In genomic region chr4:3114377-3114776, GRCh38 we compare ENCODE assay signal across 21 cellular contexts. TPM values are rescaled to one million over a fixed set of nuclear protein-coding genes. Genes with fewer than 3 reads are reported as not detected.
DNase-seq lines count a peak whose midpoint lies in the region; ATAC-seq and TF ChIP-seq lines count a peak whose summit lies in the region.
"Had no signal": no experiment of that assay in that cellular context is flagged by ENCODE, and none has a peak within 500 bp of the region (broad histone marks: within the 10 kb centered on the region; RNA-seq: fewer than 3 reads in every experiment).

No MANE protein-coding gene starts in this region.

- no peaks in the 10 kb centered on the region for H3K9me2 ChIP-seq in GM23248 (ENCODE audit: insufficient read depth)
- H3K9me2 ChIP-seq: SK-N-SH had no signal

- 79 to 81% methylated on average over 6 of the region's 6 CpGs for WGBS in GM23248 (ENCODE audit: low coverage in 1 of 2, low lambda C conversion rate in 2 of 2, missing lambda C conversion rate in 2 of 2), 2 experiments
- WGBS in esophagus muscularis mucosa, result 89% methylated on average over 6 of the region's 6 CpGs
- WGBS in psoas muscle, 3 donors, result 92 to 95% (median 94%) methylated on average over 6 of the region's 6 CpGs

- no peaks in the 10 kb centered on the region for H3K9me3 ChIP-seq in GM23248 (ENCODE audit: low read depth)
- no peaks in the 10 kb centered on the region for H3K9me3 ChIP-seq in SJSA1 (replicated peaks)
- H3K9me3 ChIP-seq in esophagus muscularis mucosa, result no peaks in the 10 kb centered on the region
- H3K9me3 ChIP-seq in psoas muscle, result no peaks in the 10 kb centered on the region
- H3K9me3 ChIP-seq: SK-N-SH had no signal

- no peak overlapping the region for H3K4me3 ChIP-seq in GM23248
- H3K4me3 ChIP-seq in SJSA1, result no peak overlapping the region
- H3K4me3 ChIP-seq in esophagus muscularis mucosa, result no peak overlapping the region
- H3K4me3 ChIP-seq in psoas muscle, result peak overlapping the region; percentile 41

- H3K36me3 ChIP-seq in GM23248 (ENCODE audit: low read depth) (peaks cover 20% of the 10 kb centered on the region), SJSA1 (peaks cover 39% of the 10 kb centered on the region), esophagus muscularis mucosa (peaks cover 0 to 62% (median 37%) of the 10 kb centered on the region in 4 donors), psoas muscle (ENCODE audit: insufficient read depth in 1 of 2, low read depth in 1 of 2) (peaks cover 4 to 57% of the 10 kb centered on the region in 2 donors)

- no peaks in the 10 kb centered on the region for H4K20me1 ChIP-seq in GM23248 (ENCODE audit: insufficient read depth)

- no peak for TF ChIP-seq EP300 in esophagus muscularis mucosa (IDR thresholded peaks at IDR 0.05)

- H3K27ac ChIP-seq in GM23248, result peak overlapping the region; percentile 30
- peak overlapping the region; percentile 45 for H3K27ac ChIP-seq in SJSA1
- H3K27ac ChIP-seq in esophagus muscularis mucosa (replicated peaks in 1 of 4), result peak overlapping the region; percentile 65 to 75 (median 73)
- peak overlapping the region; percentile 27 for H3K27ac ChIP-seq in psoas muscle
- H3K27ac ChIP-seq: C4-2B had no signal

- peaks cover 25% of the 10 kb centered on the region for H3K79me2 ChIP-seq in GM23248 (ENCODE audit: insufficient read depth)

- intact Hi-C loops in esophagus muscularis mucosa (cut with DNase I), result no loop called here
- intact Hi-C loops in psoas muscle (cut with DNase I), result no loop called here
- intact Hi-C loops in cardiac septum (cut with DNase I), result no loop called here

- TF ChIP-seq CTCF in esophagus muscularis mucosa (IDR thresholded peaks at IDR 0.05), result no peak
- TF ChIP-seq CTCF in psoas muscle (IDR thresholded peaks at IDR 0.05), result no peak

- H3K4me1 ChIP-seq in GM23248 (ENCODE audit: insufficient read depth) (peaks cover 45% of the 10 kb centered on the region), SJSA1 (replicated peaks) (peaks cover 19% of the 10 kb centered on the region), esophagus muscularis mucosa (peaks cover 43 to 98% (median 84%) of the 10 kb centered on the region in 4 donors), psoas muscle (peaks cover 29% of the 10 kb centered on the region)

- in situ Hi-C loops in GM23248 (cut with MboI), result no loop called here

- H3K4me1 Mint-ChIP-seq in activated T-cell treated with anti-CD3 and anti-CD28 coated beads, Interleukin-2, amount 50 U/mL, for 4 hours (ENCODE audit: low read depth), result no peaks in the 10 kb centered on the region

- no peak overlapping the region for H3K9ac ChIP-seq in GM23248
- H3K9ac ChIP-seq: SK-N-SH had no signal

- H2AFZ ChIP-seq in GM23248, result no peak overlapping the region

- ATAC-seq in psoas muscle, result peak in 1 of 4 donors; percentile 60
- ATAC-seq in activated T-cell treated with anti-CD3 and anti-CD28 coated beads, Interleukin-2, amount 50 U/mL, for 4 hours, result no peak
- ATAC-seq: HepG2 had no signal

- H3K4me3 Mint-ChIP-seq in activated T-cell treated with anti-CD3 and anti-CD28 coated beads, Interleukin-2, amount 50 U/mL, for 4 hours, result no peak overlapping the region

- TF ChIP-seq POLR2A in esophagus muscularis mucosa (IDR thresholded peaks at IDR 0.05; ENCODE audit: low read depth), result no peak

- H3K9me3 Mint-ChIP-seq in activated T-cell treated with anti-CD3 and anti-CD28 coated beads, Interleukin-2, amount 50 U/mL, for 4 hours, result no peaks in the 10 kb centered on the region

- H3K4me2 ChIP-seq in GM23248 (ENCODE audit: unreplicated experiment), result no peak overlapping the region
- H3K4me2 ChIP-seq: SK-N-SH had no signal

- H3K27me3 ChIP-seq in GM23248 (replicated peaks; ENCODE audit: insufficient read depth) (no peaks in the 10 kb centered on the region), SJSA1 (replicated peaks) (no peaks in the 10 kb centered on the region), esophagus muscularis mucosa (no peaks in the 10 kb centered on the region), psoas muscle (ENCODE audit: insufficient read depth in 3 of 3, low read length in 2 of 3) (no peaks in the 10 kb centered on the region)

- H3K27me3 Mint-ChIP-seq in activated T-cell treated with anti-CD3 and anti-CD28 coated beads, Interleukin-2, amount 50 U/mL, for 4 hours (ENCODE audit: low read depth), result no peaks in the 10 kb centered on the region

- H3K36me3 Mint-ChIP-seq in activated T-cell treated with anti-CD3 and anti-CD28 coated beads, Interleukin-2, amount 50 U/mL, for 4 hours (ENCODE audit: insufficient read depth), result peaks cover 43% of the 10 kb centered on the region

- H3F3A ChIP-seq in GM23248 (ENCODE audit: insufficient read depth), result peaks cover 18% of the 10 kb centered on the region; the same call in 1 of the 2 replicates

- DNase-seq in GM23248 (peak; percentile 63), SJSA1 (ENCODE audit: low read depth in 1 of 2, low spot score in 2 of 2) (peak in 1 of 2 experiments; percentile 37), esophagus muscularis mucosa (ENCODE audit: extremely low spot score) (peak; percentile 31), psoas muscle (no peak), HK-2 (ENCODE audit: unreplicated experiment) (no peak), cardiac septum (ENCODE audit: low spot score) (no peak), NCI-H2107 (lab: John Stamatoyannopoulos, UW) (no peak)
- DNase-seq in activated T-cell treated with anti-CD3 and anti-CD28 coated beads, Interleukin-2, amount 50 U/mL, for 4 hours, result no peak
- DNase-seq: AML-193, HCEC 1CT, KG1, MV-4-11, NCI-H187, NCI-H2227 treated with DMSO at 0.1 percent for 48 hours, NCI-H510A treated with DMSO at 0.1 percent for 48 hours, NCI-H774, SHP77, SK-N-SH had no signal

RNA-seq across cellular contexts. Expression of gene HTT, which starts 39.9 kb away (rescaled TPM):
- 14.8 and 26.5 TPM in 2 replicates for total RNA-seq in GM23248 (2014; rRNA removed; shearing (Covaris generic))
- polyA plus RNA-seq in GM23248 (2016; fragmentation: Nextera tagmentation; extraction: Ambion mirVana) (7.0 and 8.2 TPM in 2 replicates), psoas muscle (10 to 100 TPM in 2 of 3 donors, 1 to 10 TPM in 1; 6.7 to 25.2 (median 10.2) TPM)
- total RNA-seq in SJSA1 (2014; rRNA removed; shearing (Covaris generic)), result 7.2 and 12.6 TPM in 2 replicates
- total RNA-seq in esophagus muscularis mucosa (10 to 100 TPM; 30.2 to 65.7 (median 49.3) TPM), psoas muscle (10 to 100 TPM; 29.6 to 39.9 (median 31.5) TPM), cardiac septum (35.1 TPM)
- total RNA-seq in activated T-cell treated with anti-CD3 and anti-CD28 coated beads, Interleukin-2, amount 50 U/mL, for 4 hours, result 10 to 100 TPM; 50.5 to 59.3 (median 51.5) TPM

RNA-seq across cellular contexts. Expression of gene HTT-AS, which starts 40.0 kb away (rescaled TPM):
- not detected in 2 replicates for total RNA-seq in GM23248 (2014; rRNA removed; shearing (Covaris generic))
- polyA plus RNA-seq in GM23248 (2016; fragmentation: Nextera tagmentation; extraction: Ambion mirVana) (not detected in 2 replicates), psoas muscle (not detected)
- total RNA-seq in SJSA1 (2014; rRNA removed; shearing (Covaris generic)), result not detected in 2 replicates
- total RNA-seq in esophagus muscularis mucosa (not detected), psoas muscle (not detected), cardiac septum (not detected)
- not detected for total RNA-seq in activated T-cell treated with anti-CD3 and anti-CD28 coated beads, Interleukin-2, amount 50 U/mL, for 4 hours
- total RNA-seq: HepG2, OCI-LY7 had no signal
- polyA plus RNA-seq: HepG2, SK-N-SH had no signal

Comparison
In these comparisons a context has a peak if more than half of its experiments do, and no peak if none do; other contexts are left out.
1. DNase-seq: peak in GM23248 (single experiment) and esophagus muscularis mucosa (single experiment); none in psoas muscle (0 of 2), HK-2 (single experiment), activated T-cell treated with anti-CD3 and anti-CD28 coated beads, Interleukin-2, amount 50 U/mL, for 4 hours (single experiment), cardiac septum (single experiment) and NCI-H2107 (single experiment).
2. Peak in every context shown above with its lines, with median percentiles within 50 percentile points of each other: H3K27ac ChIP-seq.